1 cellular context compared by ENCODE assay signal in genomic region chr15:55407949-55408766, GRCh38.
TF ChIP-seq lines count a peak whose summit lies in the region.

A gene with protein sequence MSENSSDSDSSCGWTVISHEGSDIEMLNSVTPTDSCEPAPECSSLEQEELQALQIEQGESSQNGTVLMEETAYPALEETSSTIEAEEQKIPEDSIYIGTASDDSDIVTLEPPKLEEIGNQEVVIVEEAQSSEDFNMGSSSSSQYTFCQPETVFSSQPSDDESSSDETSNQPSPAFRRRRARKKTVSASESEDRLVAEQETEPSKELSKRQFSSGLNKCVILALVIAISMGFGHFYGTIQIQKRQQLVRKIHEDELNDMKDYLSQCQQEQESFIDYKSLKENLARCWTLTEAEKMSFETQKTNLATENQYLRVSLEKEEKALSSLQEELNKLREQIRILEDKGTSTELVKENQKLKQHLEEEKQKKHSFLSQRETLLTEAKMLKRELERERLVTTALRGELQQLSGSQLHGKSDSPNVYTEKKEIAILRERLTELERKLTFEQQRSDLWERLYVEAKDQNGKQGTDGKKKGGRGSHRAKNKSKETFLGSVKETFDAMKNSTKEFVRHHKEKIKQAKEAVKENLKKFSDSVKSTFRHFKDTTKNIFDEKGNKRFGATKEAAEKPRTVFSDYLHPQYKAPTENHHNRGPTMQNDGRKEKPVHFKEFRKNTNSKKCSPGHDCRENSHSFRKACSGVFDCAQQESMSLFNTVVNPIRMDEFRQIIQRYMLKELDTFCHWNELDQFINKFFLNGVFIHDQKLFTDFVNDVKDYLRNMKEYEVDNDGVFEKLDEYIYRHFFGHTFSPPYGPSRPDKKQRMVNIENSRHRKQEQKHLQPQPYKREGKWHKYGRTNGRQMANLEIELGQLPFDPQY (minus strand): TSS chr15:55408359. CDS start chr15:55389424, 18,935 bp downstream.
Gene PIERCE2, plus strand, starts transcription at chr15:55408495. Its CDS starts 274 bp downstream, at chr15:55408769.

TF ChIP-seq in HEK293, 187 proteins besides CTCF, POLR2A, EP300 and RAD21 (continued from another document and continues in another):
- TF ChIP-seq PRDM6 (tag by site-specific recombination; IDR thresholded peaks at IDR 0.05) (peak; percentile 67), SP3 (tag by site-specific recombination; IDR thresholded peaks at IDR 0.05) (peak; percentile 44), KLF7 (tag by site-specific recombination; IDR thresholded peaks at IDR 0.05; ENCODE audit: borderline replicate concordance) (0 out of 2 replicates have a peak, but pooled peaks have one; percentile 32), PBX3 (CRISPR knock-in tag; IDR thresholded peaks at IDR 0.05) (peak; percentile 21; the same call in 1 of the 2 replicates), ZBTB48 (tag by site-specific recombination; IDR thresholded peaks at IDR 0.05) (no peak), ZNF660 (tag by site-specific recombination; IDR thresholded peaks at IDR 0.05) (no peak), ZBTB26 (tag by site-specific recombination; optimal IDR thresholded peaks at IDR 0.05) (peak; percentile 67), ZNF391 (tag by site-specific recombination; IDR thresholded peaks at IDR 0.05; ENCODE audit: borderline replicate concordance, low read depth) (no peak), AEBP2 (tag by site-specific recombination; IDR thresholded peaks at IDR 0.05; ENCODE audit: borderline replicate concordance) (no peak), ZNF704 (tag by site-specific recombination; IDR thresholded peaks at IDR 0.05) (0 out of 2 replicates have a peak, but pooled peaks have one; percentile 53), ZNF549 (tag by site-specific recombination; IDR thresholded peaks at IDR 0.05) (no peak), ZNF10 (tag by site-specific recombination; IDR thresholded peaks at IDR 0.05) (no peak), ZNF677 (tag by site-specific recombination; IDR thresholded peaks at IDR 0.05) (no peak), ZNF521 (tag by site-specific recombination; IDR thresholded peaks at IDR 0.05) (no peak), SCRT2 (tag by site-specific recombination; IDR thresholded peaks at IDR 0.05) (peak; percentile 61; the same call in 1 of the 2 replicates), ZNF561 (tag by site-specific recombination; IDR thresholded peaks at IDR 0.05; ENCODE audit: borderline replicate concordance) (peak; percentile 74; the same call in 1 of the 2 replicates), ZFP37 (tag by site-specific recombination; IDR thresholded peaks at IDR 0.05) (peak; percentile 78), ZBTB21 (tag by site-specific recombination; IDR thresholded peaks at IDR 0.05) (0 out of 2 replicates have a peak, but pooled peaks have one; percentile 2), OVOL3 (tag by site-specific recombination; IDR thresholded peaks at IDR 0.05) (no peak), RBAK (tag by site-specific recombination; IDR thresholded peaks at IDR 0.05) (no peak), ZNF26 (tag by site-specific recombination; IDR thresholded peaks at IDR 0.05) (no peak), ZNF311 (tag by site-specific recombination; IDR thresholded peaks at IDR 0.05; ENCODE audit: borderline replicate concordance) (no peak), ZNF341 (tag by site-specific recombination; IDR thresholded peaks at IDR 0.05; ENCODE audit: low read depth) (peak; percentile 44; the same call in 1 of the 2 replicates)
- TF ChIP-seq, protein P1, sequence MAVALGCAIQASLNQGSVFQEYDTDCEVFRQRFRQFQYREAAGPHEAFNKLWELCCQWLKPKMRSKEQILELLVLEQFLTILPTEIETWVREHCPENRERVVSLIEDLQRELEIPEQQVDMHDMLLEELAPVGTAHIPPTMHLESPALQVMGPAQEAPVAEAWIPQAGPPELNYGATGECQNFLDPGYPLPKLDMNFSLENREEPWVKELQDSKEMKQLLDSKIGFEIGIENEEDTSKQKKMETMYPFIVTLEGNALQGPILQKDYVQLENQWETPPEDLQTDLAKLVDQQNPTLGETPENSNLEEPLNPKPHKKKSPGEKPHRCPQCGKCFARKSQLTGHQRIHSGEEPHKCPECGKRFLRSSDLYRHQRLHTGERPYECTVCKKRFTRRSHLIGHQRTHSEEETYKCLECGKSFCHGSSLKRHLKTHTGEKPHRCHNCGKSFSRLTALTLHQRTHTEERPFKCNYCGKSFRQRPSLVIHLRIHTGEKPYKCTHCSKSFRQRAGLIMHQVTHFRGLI (tag by site-specific recombination; IDR thresholded peaks at IDR 0.05): peak; percentile 76
- TF ChIP-seq, protein P2, sequence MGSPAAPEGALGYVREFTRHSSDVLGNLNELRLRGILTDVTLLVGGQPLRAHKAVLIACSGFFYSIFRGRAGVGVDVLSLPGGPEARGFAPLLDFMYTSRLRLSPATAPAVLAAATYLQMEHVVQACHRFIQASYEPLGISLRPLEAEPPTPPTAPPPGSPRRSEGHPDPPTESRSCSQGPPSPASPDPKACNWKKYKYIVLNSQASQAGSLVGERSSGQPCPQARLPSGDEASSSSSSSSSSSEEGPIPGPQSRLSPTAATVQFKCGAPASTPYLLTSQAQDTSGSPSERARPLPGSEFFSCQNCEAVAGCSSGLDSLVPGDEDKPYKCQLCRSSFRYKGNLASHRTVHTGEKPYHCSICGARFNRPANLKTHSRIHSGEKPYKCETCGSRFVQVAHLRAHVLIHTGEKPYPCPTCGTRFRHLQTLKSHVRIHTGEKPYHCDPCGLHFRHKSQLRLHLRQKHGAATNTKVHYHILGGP (tag by site-specific recombination; IDR thresholded peaks at IDR 0.05): no peak
- TF ChIP-seq, protein P3, sequence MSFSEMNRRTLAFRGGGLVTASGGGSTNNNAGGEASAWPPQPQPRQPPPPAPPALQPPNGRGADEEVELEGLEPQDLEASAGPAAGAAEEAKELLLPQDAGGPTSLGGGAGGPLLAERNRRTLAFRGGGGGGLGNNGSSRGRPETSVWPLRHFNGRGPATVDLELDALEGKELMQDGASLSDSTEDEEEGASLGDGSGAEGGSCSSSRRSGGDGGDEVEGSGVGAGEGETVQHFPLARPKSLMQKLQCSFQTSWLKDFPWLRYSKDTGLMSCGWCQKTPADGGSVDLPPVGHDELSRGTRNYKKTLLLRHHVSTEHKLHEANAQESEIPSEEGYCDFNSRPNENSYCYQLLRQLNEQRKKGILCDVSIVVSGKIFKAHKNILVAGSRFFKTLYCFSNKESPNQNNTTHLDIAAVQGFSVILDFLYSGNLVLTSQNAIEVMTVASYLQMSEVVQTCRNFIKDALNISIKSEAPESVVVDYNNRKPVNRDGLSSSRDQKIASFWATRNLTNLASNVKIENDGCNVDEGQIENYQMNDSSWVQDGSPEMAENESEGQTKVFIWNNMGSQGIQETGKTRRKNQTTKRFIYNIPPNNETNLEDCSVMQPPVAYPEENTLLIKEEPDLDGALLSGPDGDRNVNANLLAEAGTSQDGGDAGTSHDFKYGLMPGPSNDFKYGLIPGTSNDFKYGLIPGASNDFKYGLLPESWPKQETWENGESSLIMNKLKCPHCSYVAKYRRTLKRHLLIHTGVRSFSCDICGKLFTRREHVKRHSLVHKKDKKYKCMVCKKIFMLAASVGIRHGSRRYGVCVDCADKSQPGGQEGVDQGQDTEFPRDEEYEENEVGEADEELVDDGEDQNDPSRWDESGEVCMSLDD (tag by site-specific recombination; IDR thresholded peaks at IDR 0.05): no peak; the same call in 1 of the 2 replicates
- TF ChIP-seq, protein P4, sequence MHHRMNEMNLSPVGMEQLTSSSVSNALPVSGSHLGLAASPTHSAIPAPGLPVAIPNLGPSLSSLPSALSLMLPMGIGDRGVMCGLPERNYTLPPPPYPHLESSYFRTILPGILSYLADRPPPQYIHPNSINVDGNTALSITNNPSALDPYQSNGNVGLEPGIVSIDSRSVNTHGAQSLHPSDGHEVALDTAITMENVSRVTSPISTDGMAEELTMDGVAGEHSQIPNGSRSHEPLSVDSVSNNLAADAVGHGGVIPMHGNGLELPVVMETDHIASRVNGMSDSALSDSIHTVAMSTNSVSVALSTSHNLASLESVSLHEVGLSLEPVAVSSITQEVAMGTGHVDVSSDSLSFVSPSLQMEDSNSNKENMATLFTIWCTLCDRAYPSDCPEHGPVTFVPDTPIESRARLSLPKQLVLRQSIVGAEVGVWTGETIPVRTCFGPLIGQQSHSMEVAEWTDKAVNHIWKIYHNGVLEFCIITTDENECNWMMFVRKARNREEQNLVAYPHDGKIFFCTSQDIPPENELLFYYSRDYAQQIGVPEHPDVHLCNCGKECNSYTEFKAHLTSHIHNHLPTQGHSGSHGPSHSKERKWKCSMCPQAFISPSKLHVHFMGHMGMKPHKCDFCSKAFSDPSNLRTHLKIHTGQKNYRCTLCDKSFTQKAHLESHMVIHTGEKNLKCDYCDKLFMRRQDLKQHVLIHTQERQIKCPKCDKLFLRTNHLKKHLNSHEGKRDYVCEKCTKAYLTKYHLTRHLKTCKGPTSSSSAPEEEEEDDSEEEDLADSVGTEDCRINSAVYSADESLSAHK (tag by site-specific recombination; IDR thresholded peaks at IDR 0.05): peak; percentile 86
- TF ChIP-seq, protein P5, sequence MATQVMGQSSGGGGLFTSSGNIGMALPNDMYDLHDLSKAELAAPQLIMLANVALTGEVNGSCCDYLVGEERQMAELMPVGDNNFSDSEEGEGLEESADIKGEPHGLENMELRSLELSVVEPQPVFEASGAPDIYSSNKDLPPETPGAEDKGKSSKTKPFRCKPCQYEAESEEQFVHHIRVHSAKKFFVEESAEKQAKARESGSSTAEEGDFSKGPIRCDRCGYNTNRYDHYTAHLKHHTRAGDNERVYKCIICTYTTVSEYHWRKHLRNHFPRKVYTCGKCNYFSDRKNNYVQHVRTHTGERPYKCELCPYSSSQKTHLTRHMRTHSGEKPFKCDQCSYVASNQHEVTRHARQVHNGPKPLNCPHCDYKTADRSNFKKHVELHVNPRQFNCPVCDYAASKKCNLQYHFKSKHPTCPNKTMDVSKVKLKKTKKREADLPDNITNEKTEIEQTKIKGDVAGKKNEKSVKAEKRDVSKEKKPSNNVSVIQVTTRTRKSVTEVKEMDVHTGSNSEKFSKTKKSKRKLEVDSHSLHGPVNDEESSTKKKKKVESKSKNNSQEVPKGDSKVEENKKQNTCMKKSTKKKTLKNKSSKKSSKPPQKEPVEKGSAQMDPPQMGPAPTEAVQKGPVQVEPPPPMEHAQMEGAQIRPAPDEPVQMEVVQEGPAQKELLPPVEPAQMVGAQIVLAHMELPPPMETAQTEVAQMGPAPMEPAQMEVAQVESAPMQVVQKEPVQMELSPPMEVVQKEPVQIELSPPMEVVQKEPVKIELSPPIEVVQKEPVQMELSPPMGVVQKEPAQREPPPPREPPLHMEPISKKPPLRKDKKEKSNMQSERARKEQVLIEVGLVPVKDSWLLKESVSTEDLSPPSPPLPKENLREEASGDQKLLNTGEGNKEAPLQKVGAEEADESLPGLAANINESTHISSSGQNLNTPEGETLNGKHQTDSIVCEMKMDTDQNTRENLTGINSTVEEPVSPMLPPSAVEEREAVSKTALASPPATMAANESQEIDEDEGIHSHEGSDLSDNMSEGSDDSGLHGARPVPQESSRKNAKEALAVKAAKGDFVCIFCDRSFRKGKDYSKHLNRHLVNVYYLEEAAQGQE (tag by site-specific recombination; IDR thresholded peaks at IDR 0.05): no peak
